15 cellular contexts compared by ENCODE assay signal in genomic region chr12:464484-465267, GRCh38. TPM values are rescaled to one million over a fixed set of nuclear protein-coding genes. Genes with fewer than 3 reads are reported as not detected.
DNase-seq lines count a peak whose midpoint lies in the region; ATAC-seq and TF ChIP-seq lines count a peak whose summit lies in the region.
"Had no signal": no experiment of that assay in that cellular context is flagged by ENCODE, and none has a peak within 500 bp of the region (broad histone marks: within the 10 kb centered on the region; RNA-seq: fewer than 3 reads in every experiment).

No MANE protein-coding gene starts in this region.

- peaks cover 36% of the 10 kb centered on the region for H3K27me3 ChIP-seq in adipocyte (replicated peaks; ENCODE audit: control insufficient read depth, insufficient read depth, low read length)
- no peaks in the 10 kb centered on the region for H3K27me3 ChIP-seq in skeletal muscle tissue (ENCODE audit: control insufficient read depth in 3 of 3, insufficient read depth in 3 of 3, low read length in 3 of 3)
- peaks cover 7 to 17% (median 9%) of the 10 kb centered on the region in 3 donors for H3K27me3 ChIP-seq in sigmoid colon

- POLR2A ChIA-PET in activated CD8-positive, alpha-beta T cell treated with anti-CD3 and anti-CD28 coated beads, Interleukin-2, amount 10 ng/mL, durations not matched to agents 7 days and 5 days (lab: Charles Lee), result no interaction called here

- CTCF ChIA-PET in activated CD8-positive, alpha-beta T cell treated with anti-CD3 and anti-CD28 coated beads, Interleukin-2, amount 10 ng/mL, durations not matched to agents 7 days and 5 days (lab: Charles Lee), result interaction anchor here (0.7 to 4.1 kb wide), 3 partner anchors 10 to 83 kb away, joined by 3 to 25 read pairs (median 3); no protein-coding TSS in a partner anchor

- WGBS in sigmoid colon, 2 donors, result 72 to 83% methylated on average over 16 of the region's 16 CpGs

- H3K9me3 Mint-ChIP-seq in endothelial cell (ENCODE audit: unreplicated experiment), result no peaks in the 10 kb centered on the region
- H3K9me3 Mint-ChIP-seq in activated CD8-positive, alpha-beta T cell treated with anti-CD3 and anti-CD28 coated beads, Interleukin-2, amount 10 ng/mL, durations not matched to agents 7 days and 5 days (ENCODE audit: insufficient read depth), result no peaks in the 10 kb centered on the region
- H3K9me3 Mint-ChIP-seq: activated T-cell treated with anti-CD3 and anti-CD28 coated beads, Interleukin-2, amount 50 U/mL, for 24 hours; CD4-positive, CD25-positive, alpha-beta regulatory T cell had no signal

- TF ChIP-seq CTCF in endothelial cell (IDR thresholded peaks at IDR 0.05; ENCODE audit: unreplicated experiment), result no peak
- TF ChIP-seq CTCF in sigmoid colon (IDR thresholded peaks at IDR 0.05), result no peak

- DNase-seq in NCI-H1694 treated with DMSO at 0.1 percent for 48 hours (lab: John Stamatoyannopoulos, UW) (peak; percentile 15), adipocyte (ENCODE audit: low read depth) (peak; percentile 24), kidney glomerular epithelial cell (lab: John Stamatoyannopoulos, UW) (peak; percentile 71), endothelial cell (ENCODE audit: low spot score) (no peak), sigmoid colon (no peak)
- DNase-seq in activated CD8-positive, alpha-beta T cell treated with anti-CD3 and anti-CD28 coated beads, Interleukin-2, amount 10 ng/mL, durations not matched to agents 7 days and 5 days, result no peak
- DNase-seq: activated T-cell treated with anti-CD3 and anti-CD28 coated beads, Interleukin-2, amount 50 U/mL, for 24 hours; CD4-positive, CD25-positive, alpha-beta regulatory T cell; Kasumi-1; NCI-H2081 treated with DMSO at 0.1 percent for 48 hours; PC-9 had no signal

- H3K4me1 ChIP-seq in adipocyte (ENCODE audit: control insufficient read depth, insufficient read depth, low read length) (peaks cover under 1% of the 10 kb centered on the region), skeletal muscle tissue (ENCODE audit: control insufficient read depth in 3 of 3, insufficient read depth in 3 of 3, low read length in 3 of 3) (peaks cover 5 to 38% (median 26%) of the 10 kb centered on the region in 3 donors), sigmoid colon (peaks cover 0 to 12% (median 10%) of the 10 kb centered on the region in 4 donors)

- H3K9me3 ChIP-seq in adipocyte (ENCODE audit: control insufficient read depth, low read length) (no peaks in the 10 kb centered on the region), skeletal muscle tissue (ENCODE audit: control insufficient read depth in 3 of 3, low read length in 3 of 3) (no peaks in the 10 kb centered on the region), sigmoid colon (no peaks in the 10 kb centered on the region)

- peaks cover 7% of the 10 kb centered on the region for H3K36me3 Mint-ChIP-seq in endothelial cell (ENCODE audit: low read depth, unreplicated experiment)
- no peaks in the 10 kb centered on the region for H3K36me3 Mint-ChIP-seq in activated CD8-positive, alpha-beta T cell treated with anti-CD3 and anti-CD28 coated beads, Interleukin-2, amount 10 ng/mL, durations not matched to agents 7 days and 5 days (ENCODE audit: low read depth)
- H3K36me3 Mint-ChIP-seq: CD4-positive, CD25-positive, alpha-beta regulatory T cell had no signal

- H3K9ac ChIP-seq in adipocyte (ENCODE audit: low read length) (no peak overlapping the region), skeletal muscle tissue (ENCODE audit: low read depth in 1 of 3, low read length in 3 of 3) (peak overlapping the region in 1 of 3 donors; percentile 40)

- H3K4me3 Mint-ChIP-seq in endothelial cell (ENCODE audit: unreplicated experiment), result no peak overlapping the region
- no peak overlapping the region for H3K4me3 Mint-ChIP-seq in activated CD8-positive, alpha-beta T cell treated with anti-CD3 and anti-CD28 coated beads, Interleukin-2, amount 10 ng/mL, durations not matched to agents 7 days and 5 days
- H3K4me3 Mint-ChIP-seq: activated T-cell treated with anti-CD3 and anti-CD28 coated beads, Interleukin-2, amount 50 U/mL, for 24 hours; CD4-positive, CD25-positive, alpha-beta regulatory T cell had no signal

- H3K4me3 ChIP-seq in adipocyte (ENCODE audit: low read length), result no peak overlapping the region
- H3K4me3 ChIP-seq in skeletal muscle tissue (ENCODE audit: low read length in 3 of 3), result peak overlapping the region; percentile 20 to 68 (median 52)
- no peak overlapping the region for H3K4me3 ChIP-seq in sigmoid colon
- H3K4me3 ChIP-seq: PC-9, skin epidermis had no signal

- no peak for TF ChIP-seq EP300 in sigmoid colon (IDR thresholded peaks at IDR 0.05)

- intact Hi-C loops in sigmoid colon (cut with DNase I), result no loop called here

- TF ChIP-seq POLR2A in sigmoid colon (IDR thresholded peaks at IDR 0.05), result no peak

- peaks cover 15% of the 10 kb centered on the region for H3K27me3 Mint-ChIP-seq in endothelial cell (ENCODE audit: unreplicated experiment)
- peaks cover 38% of the 10 kb centered on the region for H3K27me3 Mint-ChIP-seq in activated CD8-positive, alpha-beta T cell treated with anti-CD3 and anti-CD28 coated beads, Interleukin-2, amount 10 ng/mL, durations not matched to agents 7 days and 5 days (ENCODE audit: low read depth)

- H3K27ac ChIP-seq in skeletal muscle tissue (ENCODE audit: low read depth, low read length) (peak overlapping the region; percentile 28), sigmoid colon (no peak overlapping the region)
- H3K27ac ChIP-seq: PC-9 had no signal

- H3K36me3 ChIP-seq in adipocyte (ENCODE audit: control insufficient read depth, insufficient read depth, low read length, severe bottlenecking) (no peaks in the 10 kb centered on the region), skeletal muscle tissue (ENCODE audit: control insufficient read depth in 3 of 3, insufficient read depth in 3 of 3, low read length in 3 of 3) (no peaks in the 10 kb centered on the region), sigmoid colon (no peaks in the 10 kb centered on the region)

- ATAC-seq in activated CD8-positive, alpha-beta T cell treated with anti-CD3 and anti-CD28 coated beads, Interleukin-2, amount 10 ng/mL, durations not matched to agents 7 days and 5 days, result no peak
- no peak for ATAC-seq in HG03095 (IDR thresholded peaks at IDR 0.05; ENCODE audit: unreplicated experiment)
- ATAC-seq: activated CD4-positive, CD25-positive, alpha-beta regulatory T cell treated with anti-CD3 and anti-CD28 coated beads, Interleukin-2, amount 50 U/mL, for 24 hours had no signal

- H3K27ac Mint-ChIP-seq in endothelial cell (ENCODE audit: unreplicated experiment), result no peak overlapping the region
- no peak overlapping the region for H3K27ac Mint-ChIP-seq in activated CD8-positive, alpha-beta T cell treated with anti-CD3 and anti-CD28 coated beads, Interleukin-2, amount 10 ng/mL, durations not matched to agents 7 days and 5 days
- H3K27ac Mint-ChIP-seq: activated T-cell treated with anti-CD3 and anti-CD28 coated beads, Interleukin-2, amount 50 U/mL, for 24 hours; CD4-positive, CD25-positive, alpha-beta regulatory T cell had no signal

- peaks cover 5% of the 10 kb centered on the region for H3K4me1 Mint-ChIP-seq in endothelial cell (ENCODE audit: unreplicated experiment)
- peaks cover 11% of the 10 kb centered on the region for H3K4me1 Mint-ChIP-seq in activated CD8-positive, alpha-beta T cell treated with anti-CD3 and anti-CD28 coated beads, Interleukin-2, amount 10 ng/mL, durations not matched to agents 7 days and 5 days (ENCODE audit: low read depth)

RNA-seq across cellular contexts. Expression of gene B4GALNT3, which starts 4.9 kb away (rescaled TPM):
- total RNA-seq in skeletal muscle tissue (4.2 TPM), endothelial cell (ENCODE audit: unreplicated experiment) (4.2 TPM), sigmoid colon (under 1 TPM; under 0.01 to 0.36 (median 0.23) TPM)
- total RNA-seq in activated CD8-positive, alpha-beta T cell treated with anti-CD3 and anti-CD28 coated beads, Interleukin-2, amount 10 ng/mL, durations not matched to agents 7 days and 5 days, result 10 to 100 TPM; 10.9 to 11.1 TPM
- polyA plus RNA-seq in sigmoid colon, result 10 to 100 TPM in 2 of 3 donors, 1 to 10 TPM in 1; 8.4 to 74.2 (median 12.0) TPM

Comparison
In these comparisons a context has a peak if more than half of its experiments do, and no peak if none do; other contexts are left out.
1. DNase-seq: peak in NCI-H1694 treated with DMSO at 0.1 percent for 48 hours (single experiment), adipocyte (single experiment) and kidney glomerular epithelial cell (single experiment); none in endothelial cell (single experiment), activated CD8-positive, alpha-beta T cell treated with anti-CD3 and anti-CD28 coated beads, Interleukin-2, amount 10 ng/mL, durations not matched to agents 7 days and 5 days (single experiment) and sigmoid colon (single experiment).
2. H3K4me3 ChIP-seq: peak in skeletal muscle tissue (3 of 3); none in adipocyte (single experiment) and sigmoid colon (0 of 4).